ENCODE assay signal across 8 cellular contexts in genomic region chr11:71453021-71453910, GRCh38. TPM values are rescaled to one million over a fixed set of nuclear protein-coding genes. Genes with fewer than 3 reads are reported as not detected.
DNase-seq lines count a peak whose midpoint lies in the region; ATAC-seq, FAIRE-seq and TF ChIP-seq lines count a peak whose summit lies in the region.

TSS of gene NADSYN1 (plus strand) at chr11:71453203. CDS start at chr11:71453297, 94 bp downstream.

- H4K20me1 ChIP-seq in H1 (replicated peaks in 1 of 2; ENCODE audit: control insufficient read depth in 1 of 2, insufficient read depth in 2 of 2, low read length in 2 of 2), result peaks cover 0 to 11% of the 10 kb centered on the region in 2 experiments

- ATAC-seq in GM19463 (IDR thresholded peaks at IDR 0.05; ENCODE audit: unreplicated experiment), result peak; percentile 48

- H3K4me2 ChIP-seq in H1 (ENCODE audit: insufficient read depth in 1 of 2, low read depth in 2 of 2, low read length in 2 of 2), result peak within 1 kb of the TSS; percentile 92 to 97
- peak within 1 kb of the TSS; percentile 73 for H3K4me2 ChIP-seq in mesendoderm (ENCODE audit: low read length)

- H2BK15ac ChIP-seq in H1 (ENCODE audit: low read length) (no peak within 1 kb of the TSS), mesendoderm (replicated peaks; ENCODE audit: low read depth) (no peak within 1 kb of the TSS)

- 0 out of 3 replicates have a peak, but pooled peaks of 1 of the 2 experiments have one; percentile 32 for TF ChIP-seq POLR2A in H1 (IDR thresholded peaks at IDR 0.05; ENCODE audit: control extremely low read depth in 1 of 2, low read depth in 2 of 2, low read length in 2 of 2)

- no peak within 1 kb of the TSS for H3K4ac ChIP-seq in H1 (replicated peaks; ENCODE audit: insufficient read length, low read depth, low read length)
- no peak within 1 kb of the TSS for H3K4ac ChIP-seq in mesendoderm (ENCODE audit: low read depth, low read length)

- H3K36me3 Mint-ChIP-seq in CD14-positive monocyte, result peaks cover 37 to 39% of the 10 kb centered on the region in 2 donors

- peak within 1 kb of the TSS; percentile 87 to 91 for H3K4me3 Mint-ChIP-seq in CD14-positive monocyte

- H3K4me1 ChIP-seq in H1 (replicated peaks in 1 of 4; ENCODE audit: control insufficient read depth in 3 of 4, insufficient read depth in 4 of 4, low read length in 3 of 4) (peaks cover 3 to 10% (median 7%) of the 10 kb centered on the region in 4 experiments; a peak in 6 of 7 replicates), mesendoderm (ENCODE audit: control insufficient read depth, low read depth, low read length) (no peaks in the 10 kb centered on the region)

- peaks cover 16% of the 10 kb centered on the region for H3K23me2 ChIP-seq in H1 (ENCODE audit: low read depth, low read length)

- H3K9me3 Mint-ChIP-seq in CD14-positive monocyte, result peaks cover 0 to 1% (median 0%) of the 10 kb centered on the region in 7 donors

- no peak within 1 kb of the TSS for H3K23ac ChIP-seq in H1 (ENCODE audit: insufficient read length)
- no peak within 1 kb of the TSS for H3K23ac ChIP-seq in mesendoderm (ENCODE audit: low read length)

- H3K27me3 Mint-ChIP-seq in CD14-positive monocyte (ENCODE audit: low read depth in 3 of 3), result no peaks in the 10 kb centered on the region

- H3K79me2 ChIP-seq in H1 (ENCODE audit: control insufficient read depth in 1 of 2, insufficient read depth in 2 of 2, low read length in 2 of 2) (peaks cover 0 to 29% of the 10 kb centered on the region in 2 experiments; a peak in 2 of 4 replicates), mesendoderm (ENCODE audit: control insufficient read depth, insufficient read depth, low read length) (peaks cover 6% of the 10 kb centered on the region)

- no peak for FAIRE-seq in H1 (lab: Jason Lieb, UNC)

- H3K56ac ChIP-seq in H1 (replicated peaks; ENCODE audit: insufficient read length, low read depth, low read length), result no peak within 1 kb of the TSS
- H3K56ac ChIP-seq in mesendoderm (ENCODE audit: low read length), result peak within 1 kb of the TSS; percentile 88

- CTCF ChIA-PET in H1 (lab: Charles Lee; ENCODE audit: partially characterized antibody), result interaction anchor here (0.6 to 2.0 kb wide), 5 partner anchors 15 to 366 kb away, joined by 3 to 4 read pairs (median 4); no protein-coding TSS in a partner anchor

- intact Hi-C loops in CD14-positive monocyte (cut with micrococcal nuclease), result no loop called here

- peaks cover 49% of the 10 kb centered on the region for H3K4me1 Mint-ChIP-seq in CD14-positive monocyte

- H2BK120ac ChIP-seq in H1 (replicated peaks; ENCODE audit: low read depth, low read length), result peak within 1 kb of the TSS; percentile 19
- no peak within 1 kb of the TSS for H2BK120ac ChIP-seq in mesendoderm (ENCODE audit: low read depth, low read length)

- H3K36me3 ChIP-seq in H1 (ENCODE audit: control insufficient read depth in 2 of 4, insufficient read depth in 4 of 4, low read length in 3 of 4) (peaks cover 0 to 17% (median 2%) of the 10 kb centered on the region in 4 experiments; a peak in 5 of 8 replicates), mesendoderm (ENCODE audit: control insufficient read depth, insufficient read depth, low read length) (no peaks in the 10 kb centered on the region)

- DNase-seq in CD14-positive monocyte (ENCODE audit: low spot score) (peak; percentile 96), HUDEP-2 (lab: John Stamatoyannopoulos, UW; ENCODE audit: unreplicated experiment in 76 of 76) (peak in 73 of 76 experiments; percentile 45 to 97 (median 91)), NOMO-1 treated with dmso at 0.1 percent for 144 hours (lab: John Stamatoyannopoulos, UW; ENCODE audit: unreplicated experiment) (peak; percentile 94), H1 (ENCODE audit: low read depth in 1 of 2, low spot score in 2 of 2) (peak; percentile 79 to 95), mesendoderm (peak; percentile 96)
- peak; percentile 68 to 85 (median 81) for DNase-seq in activated CD8-positive, alpha-beta memory T cell treated with anti-CD3 and anti-CD28 coated beads for 48 hours (ENCODE audit: low read depth in 2 of 3, low spot score in 2 of 3)
- peak; percentile 87 for DNase-seq in stimulated activated CD8-positive, alpha-beta memory T cell treated with anti-CD3 and anti-CD28 coated beads, Interleukin-12 subunit alpha, Interleukin-12 subunit beta, amount 100 ng/mL, for 4 hours (ENCODE audit: low read depth)

- H2AFZ ChIP-seq in H1 (ENCODE audit: low read length), result peak within 1 kb of the TSS; percentile 6; the same call in 1 of the 2 replicates

- H2BK12ac ChIP-seq in H1 (ENCODE audit: low read depth, low read length), result no peak within 1 kb of the TSS

- POLR2A ChIA-PET in H1 (lab: Charles Lee; ENCODE audit: partially characterized antibody), result interaction anchor here (0.6 to 1.3 kb wide), 5 partner anchors 10 to 1002 kb away, joined by 3 to 4 read pairs (median 3); no protein-coding TSS in a partner anchor

- H3K27ac Mint-ChIP-seq in CD14-positive monocyte, result peak within 1 kb of the TSS; percentile 88 to 94 (median 90)

- peak within 1 kb of the TSS; percentile 63 for H4K8ac ChIP-seq in H1 (ENCODE audit: extremely low read depth, insufficient read depth, low read length)
- H4K8ac ChIP-seq in mesendoderm (ENCODE audit: low read depth, low read length), result no peak within 1 kb of the TSS

- H3K27ac ChIP-seq in H1 (ENCODE audit: low read depth, low read length) (peak within 1 kb of the TSS; percentile 12; the same call in 1 of the 2 replicates), mesendoderm (ENCODE audit: low read depth, low read length) (no peak within 1 kb of the TSS)

- TF ChIP-seq EP300 in H1 (IDR thresholded peaks at IDR 0.05; ENCODE audit: borderline replicate concordance in 1 of 2, low read depth in 2 of 2, low read length in 2 of 2), result no peak

- no peak within 1 kb of the TSS for H4K91ac ChIP-seq in H1 (replicated peaks; ENCODE audit: insufficient read length, low read length)

- H3K9ac ChIP-seq in H1 (replicated peaks in 1 of 4; ENCODE audit: extremely low read depth in 1 of 4, low read depth in 3 of 4, low read length in 3 of 4) (peak within 1 kb of the TSS; percentile 46 to 82 (median 70)), mesendoderm (ENCODE audit: low read length) (peak within 1 kb of the TSS; percentile 73)

- no peaks in the 10 kb centered on the region for H3K9me3 ChIP-seq in H1 (ENCODE audit: insufficient read depth in 2 of 2, low read depth in 1 of 2, low read length in 1 of 2)

- WGBS in H1 (ENCODE audit: extremely low coverage in 1 of 2, insufficient coverage in 1 of 2, insufficient read length in 1 of 2, insufficient replicate concordance in 2 of 2, low coverage in 1 of 2, low lambda C conversion rate in 2 of 2, missing lambda C conversion rate in 1 of 2), 2 experiments, result 8% methylated on average over 39 of the region's 63 CpGs; no CpG with 5 or more reads in 1 of the 2 experiments
- no CpG with 5 or more reads among the region's 63 CpGs for WGBS in mesendoderm (ENCODE audit: extremely low coverage, insufficient coverage, low lambda C conversion rate)

- TF ChIP-seq CTCF in CD14-positive monocyte (IDR thresholded peaks at IDR 0.05) (no peak), H1 (IDR thresholded peaks at IDR 0.05; ENCODE audit: control extremely low read depth in 1 of 3, insufficient read depth in 1 of 3, low read depth in 1 of 3, low read length in 3 of 3) (no peak)

- H4K5ac ChIP-seq in H1 (ENCODE audit: insufficient read length, low read depth, low read length) (peak within 1 kb of the TSS; percentile 15), mesendoderm (ENCODE audit: low read length) (no peak within 1 kb of the TSS)

- no peak for TF ChIP-seq RAD21 in H1 (IDR thresholded peaks at IDR 0.05 in 1 of 2, conservative IDR thresholded peaks at IDR 0.05 in 1 of 2; ENCODE audit: low read depth in 2 of 2, low read length in 2 of 2)

- peak within 1 kb of the TSS; percentile 78 for H3K18ac ChIP-seq in H1 (ENCODE audit: extremely low read depth, low read length)
- peak within 1 kb of the TSS; percentile 35 for H3K18ac ChIP-seq in mesendoderm (ENCODE audit: low read length)

- H3K27me3 ChIP-seq in H1 (replicated peaks in 1 of 4; ENCODE audit: control insufficient read depth in 3 of 4, extremely low read depth in 1 of 4, insufficient read depth in 3 of 4, low read length in 3 of 4) (no peaks in the 10 kb centered on the region), mesendoderm (ENCODE audit: insufficient read depth, low read length, poor library complexity) (no peaks in the 10 kb centered on the region)

- H2BK20ac ChIP-seq in H1 (ENCODE audit: low read length), result no peak within 1 kb of the TSS

- peaks cover 8% of the 10 kb centered on the region for H3K79me1 ChIP-seq in H1 (ENCODE audit: low read depth, low read length)
- H3K79me1 ChIP-seq in mesendoderm (ENCODE audit: low read length), result peaks cover 4% of the 10 kb centered on the region

- H3K4me3 ChIP-seq in H1 (ENCODE audit: extremely low read depth in 1 of 4, insufficient read depth in 2 of 4, low read depth in 3 of 4, low read length in 4 of 4), result peak within 1 kb of the TSS; percentile 79 to 99 (median 88)
- H3K4me3 ChIP-seq in mesendoderm (ENCODE audit: low read length), result peak within 1 kb of the TSS; percentile 63

- H2AK5ac ChIP-seq in H1 (ENCODE audit: low read depth, low read length) (no peak within 1 kb of the TSS), mesendoderm (ENCODE audit: low read length) (no peak within 1 kb of the TSS)

- H3K14ac ChIP-seq in H1 (ENCODE audit: insufficient read length), result no peak within 1 kb of the TSS

- H2BK5ac ChIP-seq in H1 (ENCODE audit: low read depth, low read length) (peak within 1 kb of the TSS; percentile 60; the same call in 1 of the 2 replicates), mesendoderm (ENCODE audit: low read length) (no peak within 1 kb of the TSS)

TF ChIP-seq in H1, 55 proteins besides CTCF, POLR2A, EP300 and RAD21 (continues in another document):
- TF ChIP-seq E2F6 (IDR thresholded peaks at IDR 0.05) (no peak), POLR2AphosphoS5 (IDR thresholded peaks at IDR 0.05; ENCODE audit: low read depth, low read length) (no peak), PHF8 (conservative IDR thresholded peaks at IDR 0.05; ENCODE audit: low read depth, low read length) (peak; percentile 59; the same call in 1 of the 2 replicates)

RNA-seq across cellular contexts. Expression of gene NADSYN1, which starts in this region (rescaled TPM):
- polyA plus RNA-seq in CD14-positive monocyte (10 to 100 TPM; 44.1 to 44.8 TPM), H1 (2011; rRNA removed) (38.6 and 46.9 TPM in 2 replicates)
- 36.2 and 38.3 TPM in 2 replicates for total RNA-seq in H1 (2021; fragmentation: NEBNext Ultra II Directional; extraction: Animal tissue kit (Norgen Biotek cat#: 25700))
- polyA plus RNA-seq in H1 (2011; cell fraction: cytosol; rRNA removed), result 47.2 TPM
- polyA plus RNA-seq in H1 (2011; cell fraction: nucleus; rRNA removed), result 123 TPM
- polyA plus RNA-seq in H1 (2012, experiment 1 of 2), result 33.7 to 49.7 TPM (median 43.4 TPM) in 4 replicates
- polyA plus RNA-seq in H1 (2012, experiment 2 of 2), result 35.4 TPM
- 27.1 TPM for polyA plus RNA-seq in H1 (2013, experiment 1 of 2)
- 23.0 TPM for polyA plus RNA-seq in H1 (2013, experiment 2 of 2)
- polyA minus RNA-seq in H1 (2011; rRNA and poly(A)+ RNA removed), result 51.7 and 52.2 TPM in 2 replicates
- polyA minus RNA-seq in H1 (2011; cell fraction: cytosol; rRNA and poly(A)+ RNA removed), result 20.0 TPM
- 49.1 TPM for polyA minus RNA-seq in H1 (2011; cell fraction: nucleus; rRNA and poly(A)+ RNA removed)
- polyA plus RNA-seq in mesendoderm (2013, experiment 1 of 2), result 20.2 TPM
- 21.5 TPM for polyA plus RNA-seq in mesendoderm (2013, experiment 2 of 2)
